Comparison of ENCODE assay signal across 7 cellular contexts in the genomic region with DNA sequence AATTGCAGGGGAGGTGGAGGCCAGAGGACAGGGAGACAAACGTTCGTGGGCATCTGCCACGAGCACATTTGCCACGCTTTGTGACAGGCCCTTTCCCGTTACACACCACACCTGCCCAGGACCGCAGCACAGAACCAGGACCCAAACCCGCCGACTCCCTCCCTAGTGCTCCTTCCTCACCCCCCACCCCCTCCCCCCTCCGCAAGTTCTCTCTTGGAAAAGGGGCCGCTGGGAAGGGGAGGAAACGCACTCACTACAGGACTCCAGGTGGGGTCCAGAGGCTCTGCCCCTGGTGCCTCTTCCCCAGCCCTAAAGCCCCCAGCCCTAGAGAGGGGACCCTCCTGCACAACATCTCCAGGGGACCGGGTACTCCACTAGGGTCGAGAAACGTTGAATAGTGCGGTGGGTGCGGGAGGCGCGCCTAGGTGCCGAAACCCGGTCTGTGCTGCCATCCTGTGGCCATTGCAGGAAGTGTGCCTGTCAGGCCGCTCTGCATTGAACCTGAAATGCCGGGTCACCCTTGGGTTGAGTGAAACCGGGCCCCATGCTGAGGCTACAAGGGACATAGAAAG. TPM values are rescaled to one million over a fixed set of nuclear protein-coding genes. Genes with fewer than 3 reads are reported as not detected.
DNase-seq lines count a peak whose midpoint lies in the region; ATAC-seq and TF ChIP-seq lines count a peak whose summit lies in the region.

No MANE protein-coding gene starts in this region.

- peaks cover 48% of the 10 kb centered on the region for H3K4me1 Mint-ChIP-seq in activated CD4-positive, alpha-beta T cell treated with anti-CD3 and anti-CD28 coated beads for 36 hours

- peak; percentile 57 for ATAC-seq in GM18498 (IDR thresholded peaks at IDR 0.05; ENCODE audit: unreplicated experiment)
- ATAC-seq in HG03108 (IDR thresholded peaks at IDR 0.05; ENCODE audit: unreplicated experiment) = peak; percentile 39
- ATAC-seq in activated CD4-positive, alpha-beta T cell treated with anti-CD3 and anti-CD28 coated beads for 36 hours = peak; percentile 66
- peak; percentile 81 for ATAC-seq in left lobe of liver

- H3K4me3 Mint-ChIP-seq in activated CD4-positive, alpha-beta T cell treated with anti-CD3 and anti-CD28 coated beads for 36 hours = peak overlapping the region; percentile 78

- no peaks in the 10 kb centered on the region for H3K9me3 Mint-ChIP-seq in activated CD4-positive, alpha-beta T cell treated with anti-CD3 and anti-CD28 coated beads for 36 hours (ENCODE audit: low read depth)

- no peaks in the 10 kb centered on the region for H3K9me3 ChIP-seq in colonic mucosa

- H3K27me3 Mint-ChIP-seq in activated CD4-positive, alpha-beta T cell treated with anti-CD3 and anti-CD28 coated beads for 36 hours = peaks cover 3% of the 10 kb centered on the region

- POLR2A ChIA-PET in activated CD4-positive, alpha-beta T cell treated with anti-CD3 and anti-CD28 coated beads for 36 hours (lab: Charles Lee) = interaction anchor here (0.6 to 1.9 kb wide), 8 partner anchors 12 to 1250 kb away, joined by 3 to 12 read pairs (median 4); a partner anchor contains a TSS

- H3K27me3 ChIP-seq in colonic mucosa = no peaks in the 10 kb centered on the region

- intact Hi-C loops in activated CD4-positive, alpha-beta T cell treated with anti-CD3 and anti-CD28 coated beads for 36 hours (cut with DNase I, micrococcal nuclease) = loop anchor here (1.0 to 10.0 kb wide), 11 partner anchors 13 to 1448 kb away; a partner anchor contains a TSS
- intact Hi-C loops in colonic mucosa (cut with DNase I) = no loop called here

- H3K4me3 ChIP-seq in colonic mucosa = peak overlapping the region; percentile 41

- DNase-seq in NCI-H226 (peak; percentile 51), colonic mucosa (peak; percentile 92), left lobe of liver (ENCODE audit: low spot score) (peak; percentile 85)
- peak; percentile 95 for DNase-seq in activated CD4-positive, alpha-beta T cell treated with anti-CD3 and anti-CD28 coated beads for 36 hours
- DNase-seq in stimulated activated CD4-positive, alpha-beta T cell treated with anti-CD3 and anti-CD28 coated beads, Interleukin-2, amount 100 ng/mL, for 48 hours = peak; percentile 90

- TF ChIP-seq CTCF in colonic mucosa (IDR thresholded peaks at IDR 0.05) = peak; percentile 97

- CTCF ChIA-PET in activated CD4-positive, alpha-beta T cell treated with anti-CD3 and anti-CD28 coated beads for 36 hours (lab: Charles Lee) = interaction anchor here (0.6 to 9.2 kb wide), 16 partner anchors 9 to 1137 kb away, joined by 3 to 252 read pairs (median 5); a partner anchor contains a TSS

- no peaks in the 10 kb centered on the region for H3K4me1 ChIP-seq in colonic mucosa

- H3K36me3 Mint-ChIP-seq in activated CD4-positive, alpha-beta T cell treated with anti-CD3 and anti-CD28 coated beads for 36 hours (ENCODE audit: low read depth) = no peaks in the 10 kb centered on the region

- H3K9ac ChIP-seq in colonic mucosa (ENCODE audit: low read depth in 2 of 2, low read length in 2 of 2) = peak overlapping the region; percentile 81 to 91

- peak overlapping the region; percentile 95 for H3K27ac Mint-ChIP-seq in activated CD4-positive, alpha-beta T cell treated with anti-CD3 and anti-CD28 coated beads for 36 hours

- no peaks in the 10 kb centered on the region for H3K36me3 ChIP-seq in colonic mucosa

- H3K27ac ChIP-seq in colonic mucosa = peak overlapping the region; percentile 84

RNA-seq across cellular contexts. Expression of a gene that starts 21.9 kb away (rescaled TPM):
- total RNA-seq in activated CD4-positive, alpha-beta T cell treated with anti-CD3 and anti-CD28 coated beads for 36 hours = 100 to 1,000 TPM; 869 to 977 TPM
- total RNA-seq in colonic mucosa = 100 to 1,000 TPM; 574 to 740 TPM
- total RNA-seq in left lobe of liver = 257 TPM

RNA-seq across cellular contexts. Expression of a gene that starts 42.4 kb away (rescaled TPM):
- not detected for total RNA-seq in activated CD4-positive, alpha-beta T cell treated with anti-CD3 and anti-CD28 coated beads for 36 hours
- total RNA-seq in colonic mucosa (1 to 10 TPM in 1 of 2 donors, not detected in 1; 1.2 TPM), left lobe of liver (not detected)

RNA-seq across cellular contexts. Expression of a gene that starts 45.3 kb away (rescaled TPM):
- not detected for total RNA-seq in activated CD4-positive, alpha-beta T cell treated with anti-CD3 and anti-CD28 coated beads for 36 hours
- total RNA-seq in colonic mucosa (not detected), left lobe of liver (not detected)

RNA-seq across cellular contexts. Expression of a gene that starts 54.2 kb away (rescaled TPM):
- not detected for total RNA-seq in activated CD4-positive, alpha-beta T cell treated with anti-CD3 and anti-CD28 coated beads for 36 hours
- total RNA-seq in colonic mucosa (not detected), left lobe of liver (not detected)

Comparison
In these comparisons a context has a peak if more than half of its experiments do, and no peak if none do; other contexts are left out.
1. Peak in every context shown above with its lines: DNase-seq, ATAC-seq, H3K4me3 ChIP-seq and H3K27ac ChIP-seq.